In the genomic region with DNA sequence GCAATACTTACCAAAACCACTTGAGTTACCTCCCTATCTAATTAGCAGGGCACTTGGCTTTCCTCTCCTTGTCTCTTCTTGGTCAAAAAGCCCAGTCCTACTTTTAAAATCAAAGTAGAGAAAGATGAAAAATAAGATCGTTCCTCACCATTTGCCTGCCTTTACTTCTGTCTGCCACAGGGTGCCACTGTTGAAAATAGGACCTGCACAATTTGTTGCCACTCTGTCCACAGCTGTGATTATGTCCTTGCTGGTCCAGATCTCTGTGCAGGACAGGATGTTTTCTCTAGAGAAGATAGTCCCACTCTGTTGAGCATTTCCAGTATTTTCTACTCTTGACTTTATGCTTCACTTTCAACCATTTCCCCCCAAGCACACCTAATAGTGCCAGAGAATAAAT, we compare ENCODE assay signal across 1 cellular context.
TF ChIP-seq lines count a peak whose summit lies in the region.

No MANE protein-coding gene starts in this region.

TF ChIP-seq in neural cell, 6 proteins besides CTCF, POLR2A, EP300 and RAD21 (continued from another document):
- TF ChIP-seq SMC3 (conservative IDR thresholded peaks at IDR 0.05; ENCODE audit: poor library complexity), result no peak
